21 cellular contexts compared by ENCODE assay signal in genomic region chr7:23615331-23615730, GRCh38.
"Had no signal": no experiment of that assay in that cellular context is flagged by ENCODE, and none has a peak within 500 bp of the region (broad histone marks: within the 10 kb centered on the region; RNA-seq: fewer than 3 reads in every experiment).

No MANE protein-coding gene starts in this region.

- H2AFZ ChIP-seq: hepatocyte, parathyroid adenoma had no signal

- DNase-seq: activated B cell treated with CpG ODN at 0.5 μM for 24 hours; activated CD8-positive, alpha-beta memory T cell treated with anti-CD3 and anti-CD28 coated beads, Interleukin-2, amount 10 ng/mL, durations not matched to agents 7 days and 5 days; activated CD8-positive, alpha-beta T cell treated with anti-CD3 and anti-CD28 coated beads, Interleukin-2, amount 10 ng/mL, durations not matched to agents 7 days and 5 days; activated naive CD4-positive, alpha-beta T cell; activated T-cell treated with anti-CD3 and anti-CD28 coated beads, Interleukin-2, amount 50 U/mL, for 48 hours; aorta; brain microvascular endothelial cell; caudate nucleus; endodermal cell; midbrain; naive thymus-derived CD8-positive, alpha-beta T cell; occipital lobe; stimulated activated naive CD4-positive, alpha-beta T cell; T-helper 1 cell; trophoblast cell; uterus had no signal

- FAIRE-seq: keratinocyte had no signal

- H3K27me3 ChIP-seq: brain microvascular endothelial cell, gastroesophageal sphincter, hepatocyte, right atrium auricular region, uterus had no signal

- H3K4me1 ChIP-seq: gastroesophageal sphincter, parathyroid adenoma, uterus had no signal

- H3K9ac ChIP-seq: parathyroid adenoma had no signal

- H3K27ac ChIP-seq: brain microvascular endothelial cell, gastroesophageal sphincter, hepatocyte, parathyroid adenoma, right atrium auricular region, uterus had no signal

- H3K4me3 ChIP-seq: gastroesophageal sphincter, hepatocyte, right atrium auricular region, uterus had no signal

- H3K36me3 ChIP-seq: brain microvascular endothelial cell, uterus had no signal

- H3K4me2 ChIP-seq: hepatocyte had no signal
